Comparison of ENCODE assay signal across 1 cellular context in genomic region chr3:184241447-184242296, GRCh38.
TF ChIP-seq lines count a peak whose summit lies in the region.

No MANE protein-coding gene starts in this region.

TF ChIP-seq in HepG2, 621 proteins besides CTCF, POLR2A, EP300 and RAD21 (continued from another document and continues in another):
- TF ChIP-seq PREB (CRISPR knock-in tag; IDR thresholded peaks at IDR 0.05) (peak; percentile 41; the same call in 1 of the 2 replicates), ZNF737 (CRISPR knock-in tag; IDR thresholded peaks at IDR 0.05; ENCODE audit: borderline replicate concordance) (no peak), BATF2 (CRISPR knock-in tag; IDR thresholded peaks at IDR 0.05) (no peak; the same call in 1 of the 2 replicates), HIC2 (CRISPR knock-in tag; IDR thresholded peaks at IDR 0.05; ENCODE audit: low read depth) (peak; percentile 75; the same call in 1 of the 2 replicates), ZNF629 (CRISPR knock-in tag; conservative IDR thresholded peaks at IDR 0.05) (0 out of 2 replicates have a peak, but pooled peaks have one; percentile 61), NR2C2 (CRISPR knock-in tag; IDR thresholded peaks at IDR 0.05; ENCODE audit: borderline replicate concordance) (peak; percentile 93), ZNF292 (CRISPR knock-in tag; IDR thresholded peaks at IDR 0.05; ENCODE audit: borderline replicate concordance, low read depth) (peak; percentile 81; the same call in 1 of the 2 replicates), ZHX1 (CRISPR knock-in tag; IDR thresholded peaks at IDR 0.05; ENCODE audit: low read depth) (peak; percentile 86; the same call in 1 of the 2 replicates), ZNF605 (CRISPR knock-in tag; IDR thresholded peaks at IDR 0.05) (peak; percentile 95), HOXA9 (CRISPR knock-in tag; IDR thresholded peaks at IDR 0.05; ENCODE audit: borderline replicate concordance) (0 out of 2 replicates have a peak, but pooled peaks have one; percentile 31), GLMP (CRISPR knock-in tag; IDR thresholded peaks at IDR 0.05; ENCODE audit: borderline replicate concordance) (no peak), ZNF557 (CRISPR knock-in tag; IDR thresholded peaks at IDR 0.05) (peak; percentile 90), BRD4 (CRISPR knock-in tag; IDR thresholded peaks at IDR 0.05) (peak; percentile 75), TBP (CRISPR knock-in tag; IDR thresholded peaks at IDR 0.05) (no peak), ZNF549 (CRISPR knock-in tag; IDR thresholded peaks at IDR 0.05) (peak; percentile 75; the same call in 1 of the 2 replicates), BHLHE40 (IDR thresholded peaks at IDR 0.05; ENCODE audit: low read length) (peak; percentile 47; the same call in 1 of the 2 replicates), MAFG (CRISPR knock-in tag; IDR thresholded peaks at IDR 0.05) (no peak), SRSF4 (IDR thresholded peaks at IDR 0.05; ENCODE audit: low read depth, low read length, poor library complexity, severe bottlenecking) (no peak), SMAD3 (CRISPR knock-in tag; IDR thresholded peaks at IDR 0.05) (peak; percentile 96), STAG1 (CRISPR knock-in tag; IDR thresholded peaks at IDR 0.05) (peak; percentile 96), ZNF558 (CRISPR knock-in tag; IDR thresholded peaks at IDR 0.05; ENCODE audit: borderline replicate concordance) (peak; percentile 69; the same call in 1 of the 2 replicates), BORCS8-MEF2B (CRISPR knock-in tag; IDR thresholded peaks at IDR 0.05) (peak; percentile 52; the same call in 1 of the 2 replicates), ZNF512 (CRISPR knock-in tag; IDR thresholded peaks at IDR 0.05) (peak; percentile 64; the same call in 1 of the 2 replicates), ZNF24 (IDR thresholded peaks at IDR 0.05) (no peak), ZBTB49 (CRISPR knock-in tag; IDR thresholded peaks at IDR 0.05; ENCODE audit: borderline replicate concordance) (no peak), ZFP37 (CRISPR knock-in tag; IDR thresholded peaks at IDR 0.05; ENCODE audit: borderline replicate concordance) (peak; percentile 93; the same call in 1 of the 2 replicates), THAP8 (CRISPR knock-in tag; IDR thresholded peaks at IDR 0.05; ENCODE audit: borderline replicate concordance) (peak; percentile 69; the same call in 1 of the 2 replicates), SCMH1 (CRISPR knock-in tag; IDR thresholded peaks at IDR 0.05; ENCODE audit: borderline replicate concordance) (no peak), RBM39 (IDR thresholded peaks at IDR 0.05; ENCODE audit: low read depth, low read length, poor library complexity, severe bottlenecking) (peak; percentile 94), DMAP1 (CRISPR knock-in tag; IDR thresholded peaks at IDR 0.05) (peak; percentile 45; the same call in 1 of the 2 replicates), MBD4 (IDR thresholded peaks at IDR 0.05; ENCODE audit: borderline replicate concordance, low read length) (no peak), ATRX (CRISPR knock-in tag; IDR thresholded peaks at IDR 0.05; ENCODE audit: borderline replicate concordance) (no peak), ZNF136 (CRISPR knock-in tag; IDR thresholded peaks at IDR 0.05; ENCODE audit: low read depth) (no peak), ZNF598 (CRISPR knock-in tag; IDR thresholded peaks at IDR 0.05; ENCODE audit: borderline replicate concordance) (no peak), ZNF333 (CRISPR knock-in tag; IDR thresholded peaks at IDR 0.05; ENCODE audit: borderline replicate concordance) (0 out of 2 replicates have a peak, but pooled peaks have one; percentile 22), FOXO1 (CRISPR knock-in tag; IDR thresholded peaks at IDR 0.05) (peak; percentile 87), ZFP36L1 (CRISPR knock-in tag; IDR thresholded peaks at IDR 0.05) (no peak), ARNT2 (CRISPR knock-in tag; IDR thresholded peaks at IDR 0.05; ENCODE audit: low read depth) (peak; percentile 46; the same call in 1 of the 2 replicates), ZNF232 (CRISPR knock-in tag; IDR thresholded peaks at IDR 0.05; ENCODE audit: borderline replicate concordance) (peak; percentile 77; the same call in 1 of the 2 replicates), ISX (CRISPR knock-in tag; conservative IDR thresholded peaks at IDR 0.05) (0 out of 2 replicates have a peak, but pooled peaks have one; percentile 36), ZNF17 (CRISPR knock-in tag; IDR thresholded peaks at IDR 0.05) (no peak), ZNF10 (CRISPR knock-in tag; IDR thresholded peaks at IDR 0.05; ENCODE audit: borderline replicate concordance, low read depth) (no peak), KLF11 (CRISPR knock-in tag; IDR thresholded peaks at IDR 0.05) (peak; percentile 37; the same call in 1 of the 2 replicates), SIN3B (IDR thresholded peaks at IDR 0.05; ENCODE audit: low read length) (no peak), ZNF354B (CRISPR knock-in tag; IDR thresholded peaks at IDR 0.05) (no peak), ZNF124 (CRISPR knock-in tag; IDR thresholded peaks at IDR 0.05) (peak; percentile 93), RFX1 (IDR thresholded peaks at IDR 0.05) (no peak), FOXC1 (CRISPR knock-in tag; IDR thresholded peaks at IDR 0.05; ENCODE audit: borderline replicate concordance) (no peak; the same call in none of the 2 replicates), SALL2 (CRISPR knock-in tag; IDR thresholded peaks at IDR 0.05) (peak; percentile 99)
